10 cellular contexts compared by ENCODE assay signal in genomic region chr14:71141701-71142374, GRCh38.
A peak's percentile ranks its signal among the peaks of the same experiment; 100 is the strongest.
DNase-seq lines count a peak whose midpoint lies in the region; ATAC-seq and TF ChIP-seq lines count a peak whose summit lies in the region.
"Had no signal": no experiment of that assay in that cellular context is flagged by ENCODE, and none has a peak within 500 bp of the region (broad histone marks: within the 10 kb centered on the region; RNA-seq: fewer than 3 reads in every experiment).

No MANE protein-coding gene starts in this region.

- H3K4me3 ChIP-seq in mammary epithelial cell (replicated peaks in 1 of 3; ENCODE audit: insufficient read depth in 1 of 3, low read depth in 2 of 3, low read length in 3 of 3) (no peak overlapping the region), breast epithelium (no peak overlapping the region), fibroblast of the aortic adventitia (ENCODE audit: low read depth, low read length) (no peak overlapping the region), mucosa of descending colon (no peak overlapping the region)
- H3K4me3 ChIP-seq: gastrocnemius medialis had no signal

- TF ChIP-seq POLR2A in breast epithelium (IDR thresholded peaks at IDR 0.05) = no peak

- H3K4me3 Mint-ChIP-seq in activated B cell treated with CpG ODN at 0.5 μM for 24 hours = no peak overlapping the region

- peak overlapping the region; percentile 23 for H3K4me2 ChIP-seq in mammary epithelial cell (ENCODE audit: insufficient read depth, low read depth, low read length)

- dilution Hi-C loops in mammary epithelial cell (cut with HindIII; ENCODE audit: low sequenced_read_pairs) = loop anchor here (10.0 kb wide), 1 partner anchor 623 kb away; no protein-coding TSS in a partner anchor

- ATAC-seq in activated B cell treated with CpG ODN at 0.5 μM for 24 hours (ENCODE audit: low read depth) = no peak
- no peak for ATAC-seq in HG03342 (IDR thresholded peaks at IDR 0.05; ENCODE audit: unreplicated experiment)
- no peak for ATAC-seq in mucosa of descending colon
- ATAC-seq: gastrocnemius medialis had no signal

- H3K9me3 ChIP-seq in mammary epithelial cell (replicated peaks; ENCODE audit: insufficient read depth, low read length) (no peaks in the 10 kb centered on the region), breast epithelium (no peaks in the 10 kb centered on the region), mucosa of descending colon (no peaks in the 10 kb centered on the region)
- H3K9me3 ChIP-seq: gastrocnemius medialis had no signal

- no peaks in the 10 kb centered on the region for H3K27me3 ChIP-seq in mammary epithelial cell (ENCODE audit: insufficient read depth, low read length)
- no peaks in the 10 kb centered on the region for H3K27me3 ChIP-seq in breast epithelium
- H3K27me3 ChIP-seq: gastrocnemius medialis had no signal

- POLR2A ChIA-PET in activated B cell treated with CpG ODN at 0.5 μM for 24 hours (lab: Charles Lee) = interaction anchor here (0.5 to 1.4 kb wide), 3 partner anchors 27 to 262 kb away, joined by 3 to 6 read pairs (median 6); no protein-coding TSS in a partner anchor

- intact Hi-C loops in mammary epithelial cell (cut with micrococcal nuclease) (no loop called here), breast epithelium (cut with DNase I; ENCODE audit: low total_unique reads) (no loop called here), activated B cell treated with CpG ODN at 0.5 μM for 24 hours (cut with micrococcal nuclease) (loop anchor here (1.0 kb wide), 1 partner anchor 178 kb away; the partner anchor contains the start of gene SIPA1L1), mucosa of descending colon (cut with DNase I, micrococcal nuclease) (no loop called here)

- H3K27ac ChIP-seq in mammary epithelial cell (ENCODE audit: insufficient read depth, low read depth, low read length) (peak overlapping the region; percentile 94), breast epithelium (no peak overlapping the region)
- H3K27ac ChIP-seq: gastrocnemius medialis had no signal

- peak overlapping the region; percentile 7 for H3K27ac Mint-ChIP-seq in activated B cell treated with CpG ODN at 0.5 μM for 24 hours

- 93% methylated on average over 4 of the region's 4 CpGs for WGBS in mammary epithelial cell (ENCODE audit: low coverage, missing lambda C conversion rate)

- TF ChIP-seq CTCF in mammary epithelial cell (conservative IDR thresholded peaks at IDR 0.05 in 1 of 2, IDR thresholded peaks at IDR 0.05 in 1 of 2; ENCODE audit: extremely low read depth in 1 of 2, insufficient read depth in 1 of 2, low read depth in 1 of 2, low read length in 2 of 2) (no peak), breast epithelium (IDR thresholded peaks at IDR 0.05) (no peak), activated B cell treated with CpG ODN at 0.5 μM for 24 hours (IDR thresholded peaks at IDR 0.05) (no peak), fibroblast of the aortic adventitia (IDR thresholded peaks at IDR 0.05; ENCODE audit: insufficient read depth, low read length) (no peak), mucosa of descending colon (IDR thresholded peaks at IDR 0.05) (no peak)

- no TSS peak for BruUV-seq in mammary epithelial cell (replicated peaks; lab: Mats Ljungman, UMichigan)

- no peaks in the 10 kb centered on the region for H3K27me3 Mint-ChIP-seq in activated B cell treated with CpG ODN at 0.5 μM for 24 hours

- CTCF ChIA-PET in mammary epithelial cell (lab: Charles Lee; ENCODE audit: low non-redundant PET) (interaction anchor here (0.7 kb wide), 1 partner anchor 24 kb away, joined by 3 read pairs; no protein-coding TSS in a partner anchor), activated B cell treated with CpG ODN at 0.5 μM for 24 hours (lab: Charles Lee) (interaction anchor here (1.1 to 4.4 kb wide), 8 partner anchors 38 to 614 kb away, joined by 3 to 34 read pairs (median 5); partner anchors contain the start of gene SIPA1L1)

- peak overlapping the region; percentile 40 for H3K9ac ChIP-seq in mammary epithelial cell (ENCODE audit: insufficient read depth, low read length)

- in situ Hi-C loops in mammary epithelial cell (cut with MboI; ENCODE audit: low sequenced_read_pairs in 2 of 2) = loop anchor here in 1 of 2 donors (25.0 kb wide), 1 partner anchor 1270 kb away; no protein-coding TSS in a partner anchor

- H3K9me3 Mint-ChIP-seq in activated B cell treated with CpG ODN at 0.5 μM for 24 hours = no peaks in the 10 kb centered on the region

- DNase-seq in mammary epithelial cell = peak; percentile 9
- no peak for DNase-seq in breast epithelium (ENCODE audit: low spot score in 2 of 2)
- no peak for DNase-seq in activated B cell treated with CpG ODN at 0.5 μM for 24 hours
- peak; percentile 58 for DNase-seq in fibroblast of the aortic adventitia (ENCODE audit: low read depth)
- DNase-seq in NOMO-1 treated with dmso at 0.1 percent for 144 hours (lab: John Stamatoyannopoulos, UW; ENCODE audit: unreplicated experiment) = no peak
- no peak for DNase-seq in mucosa of descending colon
- DNase-seq in stimulated activated CD4-positive, alpha-beta T cell treated with anti-CD3 and anti-CD28 coated beads, Interleukin-1b, Interleukin-23, amount 100 ng/mL, for 48 hours = no peak
- DNase-seq: cerebellar nuclear complex, gastrocnemius medialis had no signal

- H3K4me1 Mint-ChIP-seq in activated B cell treated with CpG ODN at 0.5 μM for 24 hours = peaks cover 28% of the 10 kb centered on the region

- H3K4me1 ChIP-seq in mammary epithelial cell (ENCODE audit: insufficient read depth, low read length) (peaks cover 31% of the 10 kb centered on the region), breast epithelium (peaks cover 0 to 3% of the 10 kb centered on the region in 2 donors), mucosa of descending colon (ENCODE audit: low read depth) (peaks cover 2% of the 10 kb centered on the region)
- H3K4me1 ChIP-seq: gastrocnemius medialis had no signal

- H3K36me3 ChIP-seq in mammary epithelial cell (ENCODE audit: insufficient read depth, low read length) = no peaks in the 10 kb centered on the region
- no peaks in the 10 kb centered on the region for H3K36me3 ChIP-seq in breast epithelium
- no peaks in the 10 kb centered on the region for H3K36me3 ChIP-seq in mucosa of descending colon (ENCODE audit: low read depth)
- H3K36me3 ChIP-seq: gastrocnemius medialis had no signal

- no peaks in the 10 kb centered on the region for H4K20me1 ChIP-seq in mammary epithelial cell (ENCODE audit: insufficient read depth, low read length)

- H2AFZ ChIP-seq in mammary epithelial cell (ENCODE audit: low read depth, low read length) = peak overlapping the region; percentile 47

- no peaks in the 10 kb centered on the region for H3K79me2 ChIP-seq in mammary epithelial cell (ENCODE audit: insufficient read depth, low read length)

- H3K36me3 Mint-ChIP-seq in activated B cell treated with CpG ODN at 0.5 μM for 24 hours (ENCODE audit: low read depth) = no peaks in the 10 kb centered on the region

Comparison
In these comparisons a context has a peak if more than half of its experiments do, and no peak if none do; other contexts are left out.
1. DNase-seq: peak in mammary epithelial cell (single experiment) and fibroblast of the aortic adventitia (single experiment); none in breast epithelium (0 of 2), activated B cell treated with CpG ODN at 0.5 μM for 24 hours (single experiment), NOMO-1 treated with dmso at 0.1 percent for 144 hours (single experiment), mucosa of descending colon (0 of 3) and stimulated activated CD4-positive, alpha-beta T cell treated with anti-CD3 and anti-CD28 coated beads, Interleukin-1b, Interleukin-23, amount 100 ng/mL, for 48 hours (single experiment).